10 cellular contexts compared by ENCODE assay signal in genomic region chr11:101357771-101358170, GRCh38.
"Had no signal": no experiment of that assay in that cellular context is flagged by ENCODE, and none has a peak within 500 bp of the region (broad histone marks: within the 10 kb centered on the region; RNA-seq: fewer than 3 reads in every experiment).

No MANE protein-coding gene starts in this region.

- H3K27ac Mint-ChIP-seq: GM23338, H9, HFFc6 had no signal

- H3K4me1 Mint-ChIP-seq: GM23338, H9 had no signal

- H3K4me3 Mint-ChIP-seq: GM23338, H9, HFFc6 had no signal

- DNase-seq: GM23248, GOT3, H7, H9, HCEC 1CT, HFFc6 had no signal

- H3K9me3 Mint-ChIP-seq: GM23338, H9 had no signal

- FAIRE-seq: H1, H54 had no signal

- ATAC-seq: GM23338, HCT116 had no signal
